Comparison of ENCODE assay signal across 9 cellular contexts in genomic region chr3:143529018-143529478, GRCh38.
DNase-seq lines count a peak whose midpoint lies in the region; ATAC-seq and TF ChIP-seq lines count a peak whose summit lies in the region.
"Had no signal": no experiment of that assay in that cellular context is flagged by ENCODE, and none has a peak within 500 bp of the region (broad histone marks: within the 10 kb centered on the region; RNA-seq: fewer than 3 reads in every experiment).

No MANE protein-coding gene starts in this region.

- H3K36me3 Mint-ChIP-seq in CD14-positive monocyte: peaks cover 6 to 25% of the 10 kb centered on the region in 2 donors
- H3K36me3 Mint-ChIP-seq: brain had no signal

- peak overlapping the region in 2 of 7 donors; percentile 17 to 47 for H3K27ac Mint-ChIP-seq in CD14-positive monocyte

- TF ChIP-seq CTCF in left ventricle myocardium inferior (IDR thresholded peaks at IDR 0.05; ENCODE audit: borderline replicate concordance): no peak
- TF ChIP-seq CTCF in CD14-positive monocyte (IDR thresholded peaks at IDR 0.05): no peak

- ATAC-seq in GM19351 (IDR thresholded peaks at IDR 0.05; ENCODE audit: unreplicated experiment) (peak; percentile 80), HG03460 (IDR thresholded peaks at IDR 0.05; ENCODE audit: unreplicated experiment) (peak; percentile 68), GM19452 (IDR thresholded peaks at IDR 0.05; ENCODE audit: unreplicated experiment) (no peak)

- peaks cover 4% of the 10 kb centered on the region for H3K4me1 ChIP-seq in left ventricle myocardium inferior

- no peaks in the 10 kb centered on the region for H3K36me3 ChIP-seq in left ventricle myocardium inferior

- peaks cover 10% of the 10 kb centered on the region for H3K9me3 ChIP-seq in left ventricle myocardium inferior (replicated peaks)

- peak overlapping the region; percentile 43 for H3K27ac ChIP-seq in left ventricle myocardium inferior (replicated peaks)

- H3K4me1 Mint-ChIP-seq in CD14-positive monocyte: peaks cover 16% of the 10 kb centered on the region

- H3K27me3 ChIP-seq in left ventricle myocardium inferior (ENCODE audit: low read depth): no peaks in the 10 kb centered on the region

- DNase-seq in AG20443 (ENCODE audit: low spot score) (peak; percentile 27), left ventricle myocardium inferior (no peak), 8988T (no peak), CD14-positive monocyte (ENCODE audit: low spot score) (no peak), NCI-H2107 (lab: John Stamatoyannopoulos, UW) (no peak)

- H3K9me3 Mint-ChIP-seq in CD14-positive monocyte: peaks cover 0 to 3% (median 0%) of the 10 kb centered on the region in 7 donors

- peaks cover 0 to 2% (median 0%) of the 10 kb centered on the region in 3 donors for H3K27me3 Mint-ChIP-seq in CD14-positive monocyte (ENCODE audit: low read depth in 3 of 3)
- H3K27me3 Mint-ChIP-seq: brain had no signal

- intact Hi-C loops in left ventricle myocardium inferior (cut with micrococcal nuclease) (no loop called here), CD14-positive monocyte (cut with micrococcal nuclease) (no loop called here)

- no peak overlapping the region for H3K4me3 ChIP-seq in left ventricle myocardium inferior

- peak overlapping the region in 1 of 2 donors; percentile 11 for H3K4me3 Mint-ChIP-seq in CD14-positive monocyte
- H3K4me3 Mint-ChIP-seq: brain had no signal
